In the genomic region with DNA sequence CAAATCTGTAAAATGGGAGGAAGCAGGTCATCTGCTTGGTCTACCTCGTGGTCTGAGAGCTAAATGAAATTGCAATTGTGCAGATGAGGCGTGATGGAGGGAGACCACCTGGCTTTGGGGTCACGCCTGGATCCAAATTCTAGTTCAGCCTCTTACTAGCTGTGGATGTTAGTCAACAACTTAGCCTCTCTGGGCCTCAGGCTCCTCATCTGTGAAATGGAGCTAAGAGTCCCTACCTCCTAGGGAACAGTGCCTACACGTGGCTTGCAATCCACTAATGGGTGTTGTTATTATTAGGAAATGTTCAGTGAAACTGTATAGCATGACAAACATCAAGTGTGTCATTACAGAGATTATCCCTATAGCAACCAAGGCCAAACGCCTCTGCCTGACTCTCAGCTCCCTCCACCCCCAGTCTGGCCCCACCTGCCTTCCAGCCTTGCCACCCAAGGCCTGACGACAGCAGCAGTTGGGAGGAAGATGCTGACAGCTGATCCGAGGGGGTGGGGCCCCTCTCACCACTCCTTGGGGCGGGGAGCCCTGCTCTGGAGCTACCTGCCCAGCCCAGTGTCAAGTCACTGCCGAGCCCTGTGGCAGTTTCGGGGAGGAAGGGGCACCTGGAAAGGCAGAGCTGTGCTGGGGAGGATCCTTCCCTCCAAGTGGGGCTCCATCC, we compare ENCODE assay signal across 8 cellular contexts. TPM values are rescaled to one million over a fixed set of nuclear protein-coding genes. Genes with fewer than 3 reads are reported as not detected.
DNase-seq lines count a peak whose midpoint lies in the region; ATAC-seq and TF ChIP-seq lines count a peak whose summit lies in the region.

No MANE protein-coding gene starts in this region.

- H3K9me3 Mint-ChIP-seq in osteocyte (ENCODE audit: unreplicated experiment) = no peaks in the 10 kb centered on the region

- no peak overlapping the region for H3K4me3 Mint-ChIP-seq in T-helper 17 cell
- no peak overlapping the region for H3K4me3 Mint-ChIP-seq in osteocyte (ENCODE audit: unreplicated experiment)

- DNase-seq in HuH-7 (ENCODE audit: low spot score) (peak; percentile 100), T-helper 17 cell (no peak), head of caudate nucleus (peak; percentile 28 to 94 (median 76)), osteocyte (ENCODE audit: extremely low spot score, unreplicated experiment) (no peak), NCI-H1694 treated with DMSO at 0.1 percent for 48 hours (lab: John Stamatoyannopoulos, UW) (no peak)
- DNase-seq in stimulated activated CD4-positive, alpha-beta T cell treated with anti-CD3 and anti-CD28 coated beads, Interleukin-4, amount 100 ng/mL, for 1 hour = peak; percentile 18

- intact Hi-C loops in head of caudate nucleus (cut with DNase I) = no loop called here

- no peaks in the 10 kb centered on the region for H3K9me3 ChIP-seq in T-helper 17 cell (ENCODE audit: control insufficient read depth, low read length, poor library complexity, severe bottlenecking)

- H3K36me3 Mint-ChIP-seq in T-helper 17 cell (ENCODE audit: low read depth) (no peaks in the 10 kb centered on the region), osteocyte (ENCODE audit: unreplicated experiment) (no peaks in the 10 kb centered on the region)

- H3K4me1 Mint-ChIP-seq in T-helper 17 cell (peaks cover 9% of the 10 kb centered on the region), osteocyte (ENCODE audit: unreplicated experiment) (peaks cover 12% of the 10 kb centered on the region)

- TF ChIP-seq CTCF in C4-2B (conservative IDR thresholded peaks at IDR 0.05) (no peak), osteocyte (IDR thresholded peaks at IDR 0.05) (no peak)

- H3K27ac ChIP-seq in C4-2B = peak overlapping the region; percentile 80

- H3K27ac Mint-ChIP-seq in T-helper 17 cell = no peak overlapping the region
- H3K27ac Mint-ChIP-seq in osteocyte (ENCODE audit: unreplicated experiment) = no peak overlapping the region

- ATAC-seq in T-helper 17 cell (peak; percentile 31), HG03442 (IDR thresholded peaks at IDR 0.05; ENCODE audit: unreplicated experiment) (no peak)

- H3K27me3 Mint-ChIP-seq in T-helper 17 cell (peaks cover 29% of the 10 kb centered on the region), osteocyte (ENCODE audit: unreplicated experiment) (no peaks in the 10 kb centered on the region)

RNA-seq across cellular contexts. Expression of gene RHOD, which starts 1.7 kb away (rescaled TPM):
- not detected for total RNA-seq in T-helper 17 cell
- 9.3 and 9.4 TPM in 2 replicates for total RNA-seq in osteocyte

RNA-seq across cellular contexts. Expression of gene SYT12, which starts 32.1 kb away (rescaled TPM):
- total RNA-seq in T-helper 17 cell (not detected), osteocyte (1.4 and 1.7 TPM in 2 replicates)

Comparison
In these comparisons a context has a peak if more than half of its experiments do, and no peak if none do; other contexts are left out.
1. DNase-seq: peak in HuH-7 (single experiment), head of caudate nucleus (42 of 42) and stimulated activated CD4-positive, alpha-beta T cell treated with anti-CD3 and anti-CD28 coated beads, Interleukin-4, amount 100 ng/mL, for 1 hour (single experiment); none in T-helper 17 cell (0 of 3), osteocyte (single experiment) and NCI-H1694 treated with DMSO at 0.1 percent for 48 hours (single experiment).